ENCODE assay signal across 8 cellular contexts in the genomic region with DNA sequence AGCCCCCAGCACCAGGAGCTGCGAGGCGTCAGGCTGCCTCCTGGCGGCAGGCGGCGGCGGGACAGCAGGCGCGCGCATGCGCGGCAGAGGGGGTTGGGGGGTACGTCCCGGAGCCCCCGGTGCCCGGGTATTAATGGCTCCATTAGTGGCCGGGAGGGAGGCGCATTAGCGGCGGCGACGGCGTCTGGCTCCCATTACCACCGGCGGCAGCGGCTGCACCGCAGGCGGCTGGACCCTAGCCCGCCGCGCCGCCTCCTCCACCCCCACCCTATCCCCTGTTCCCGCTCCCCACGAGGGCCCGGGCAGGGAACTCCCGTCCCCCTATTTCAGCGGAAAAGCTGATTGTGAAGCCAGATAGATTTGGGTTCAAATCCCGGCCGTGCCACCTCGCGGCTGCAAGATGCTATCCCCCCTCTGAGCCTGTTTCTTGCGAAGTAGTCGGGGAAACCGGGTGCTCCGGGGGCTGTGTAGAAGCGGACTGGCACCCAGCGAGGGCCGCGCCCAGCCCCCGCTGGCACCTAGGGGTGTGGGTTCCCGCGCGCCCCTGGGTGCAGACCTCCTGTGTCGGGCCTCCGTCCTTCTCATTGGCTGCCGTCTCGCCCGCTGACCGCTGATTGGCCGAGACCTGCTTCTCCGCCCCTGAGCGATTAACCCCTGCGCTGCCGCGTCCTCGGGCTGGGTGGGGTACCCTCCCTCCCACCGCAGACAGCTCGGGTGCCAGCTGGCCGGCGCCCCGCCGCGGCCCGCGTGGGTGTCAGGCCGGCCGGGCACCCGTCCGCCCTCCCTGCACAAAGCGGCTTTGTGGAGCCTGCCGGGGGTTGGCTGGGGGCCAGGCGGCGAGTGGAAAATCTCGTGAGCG.
DNase-seq lines count a peak whose midpoint lies in the region; ATAC-seq and TF ChIP-seq lines count a peak whose summit lies in the region.

No MANE protein-coding gene starts in this region.

- H3K4me3 ChIP-seq in choroid plexus epithelial cell (ENCODE audit: low read depth, low read length), result peak overlapping the region; percentile 79

- ATAC-seq in HG03060 (IDR thresholded peaks at IDR 0.05; ENCODE audit: low read depth, unreplicated experiment) (peak; percentile 29), HG03039 (IDR thresholded peaks at IDR 0.05; ENCODE audit: unreplicated experiment) (no peak)

- DNase-seq in NCI-H2227 (lab: John Stamatoyannopoulos, UW; ENCODE audit: unreplicated experiment) (peak; percentile 98), choroid plexus epithelial cell (ENCODE audit: low read depth) (peak; percentile 88)
- DNase-seq in activated CD4-positive, alpha-beta T cell treated with anti-CD3 and anti-CD28 coated beads for 24 hours (ENCODE audit: low read depth in 2 of 2), result peak; percentile 76 to 86
- peak in 3 of 4 experiments; percentile 67 to 89 (median 81) for DNase-seq in stimulated activated CD4-positive, alpha-beta T cell treated with anti-CD3 and anti-CD28 coated beads, Interleukin-1b, Interleukin-23, amount 100 ng/mL, for 24 hours (ENCODE audit: low read depth in 4 of 4, low spot score in 1 of 4)

- no peaks in the 10 kb centered on the region for H3K27me3 ChIP-seq in layer of hippocampus (ENCODE audit: control insufficient read depth, insufficient read depth, low read length)

- TF ChIP-seq CTCF in GM12872 (IDR thresholded peaks at IDR 0.05; ENCODE audit: insufficient read depth, low read depth, low read length) (peak; percentile 96), choroid plexus epithelial cell (conservative IDR thresholded peaks at IDR 0.05; ENCODE audit: low read depth, low read length) (peak; percentile 76)

- peak overlapping the region; percentile 98 for H3K27ac ChIP-seq in layer of hippocampus (ENCODE audit: low read depth, low read length)
